ENCODE assay signal across 19 cellular contexts in the genomic region with DNA sequence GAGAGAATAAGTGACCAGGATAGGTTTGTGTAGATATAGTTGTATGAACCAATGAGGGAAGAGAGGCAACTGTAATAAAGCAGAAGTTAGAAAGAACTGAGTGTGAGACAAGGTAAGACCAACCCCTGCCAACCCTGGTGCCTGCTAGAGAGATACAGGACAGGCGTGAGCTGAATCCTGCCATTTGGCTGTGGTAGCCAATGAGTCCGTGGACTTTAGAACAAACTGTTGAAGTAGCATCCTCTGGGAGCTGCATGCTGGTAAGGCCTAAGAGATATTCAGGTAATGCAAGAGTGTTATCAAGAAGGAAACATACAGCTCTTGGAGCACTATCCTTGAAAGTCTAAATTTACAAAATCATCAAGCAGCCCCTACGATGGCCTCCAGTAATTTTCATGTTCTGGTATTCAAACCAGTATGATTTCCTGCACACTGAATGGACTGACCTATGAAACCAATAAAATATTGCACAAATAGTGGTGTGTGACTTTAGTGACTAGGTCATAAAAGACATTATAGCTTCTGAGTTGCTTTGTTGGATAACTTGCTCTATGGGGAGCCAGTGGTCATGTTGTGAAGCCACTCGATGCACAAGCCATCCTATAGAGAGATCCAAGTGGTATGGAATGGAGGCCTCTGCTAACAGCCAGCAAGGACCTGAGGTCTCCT. TPM values are rescaled to one million over a fixed set of nuclear protein-coding genes. Genes with fewer than 3 reads are reported as not detected.
A peak's percentile ranks its signal among the peaks of the same experiment; 100 is the strongest.
DNase-seq lines count a peak whose midpoint lies in the region; ATAC-seq and TF ChIP-seq lines count a peak whose summit lies in the region.
"Had no signal": no experiment of that assay in that cellular context is flagged by ENCODE, and none has a peak within 500 bp of the region (broad histone marks: within the 10 kb centered on the region; RNA-seq: fewer than 3 reads in every experiment).

No MANE protein-coding gene starts in this region.

- TF ChIP-seq POLR2A in esophagus muscularis mucosa (IDR thresholded peaks at IDR 0.05; ENCODE audit: low read depth): no peak

- no peak overlapping the region for H3K27ac Mint-ChIP-seq in stimulated activated memory B cell treated with anti-CD40 and anti-IgM and Interleukin-4, amounts not matched to agents 10 μg/mL and 1 μg/mL and 100 μg/mL, for 72 hours
- H3K27ac Mint-ChIP-seq: CD4-positive, alpha-beta memory T cell had no signal

- DNase-seq in HuH-7 (ENCODE audit: low spot score) (peak; percentile 26), esophagus muscularis mucosa (ENCODE audit: extremely low spot score) (peak; percentile 89), mucosa of descending colon (peak in 1 of 3 donors; percentile 25), caudate nucleus (lab: John Stamatoyannopoulos, UW) (no peak), HPDE6-E6E7 (ENCODE audit: extremely low spot score) (no peak), middle frontal gyrus (ENCODE audit: extremely low spot score, low spot score) (no peak)
- DNase-seq in central memory CD4-positive, alpha-beta T cell: no peak
- DNase-seq: 8988T; C1 segment of cervical spinal cord; Calu3; CD4-positive, alpha-beta memory T cell; COR-L47; DMS53; DMS79 treated with DMSO at 0.1 percent for 48 hours; GF-D8; GOT3 had no signal

- H3K9me3 ChIP-seq in esophagus muscularis mucosa (no peaks in the 10 kb centered on the region), mucosa of descending colon (no peaks in the 10 kb centered on the region)
- H3K9me3 ChIP-seq: A549, HAP-1 had no signal

- no peaks in the 10 kb centered on the region for H3K36me3 ChIP-seq in esophagus muscularis mucosa
- no peaks in the 10 kb centered on the region for H3K36me3 ChIP-seq in mucosa of descending colon (ENCODE audit: low read depth)
- H3K36me3 ChIP-seq: HAP-1 had no signal

- ATAC-seq in mucosa of descending colon: peak; percentile 96
- peak; percentile 5 for ATAC-seq in stimulated activated memory B cell treated with anti-CD40 and anti-IgM and Interleukin-4, amounts not matched to agents 10 μg/mL and 1 μg/mL and 100 μg/mL, for 72 hours
- ATAC-seq: A549 had no signal

- no peak overlapping the region for H3K4me3 Mint-ChIP-seq in stimulated activated memory B cell treated with anti-CD40 and anti-IgM and Interleukin-4, amounts not matched to agents 10 μg/mL and 1 μg/mL and 100 μg/mL, for 72 hours
- H3K4me3 Mint-ChIP-seq: CD4-positive, alpha-beta memory T cell had no signal

- TF ChIP-seq CTCF in esophagus muscularis mucosa (IDR thresholded peaks at IDR 0.05): no peak
- no peak for TF ChIP-seq CTCF in mucosa of descending colon (IDR thresholded peaks at IDR 0.05)

- 94% methylated on average over 4 of the region's 4 CpGs for WGBS in esophagus muscularis mucosa

- no peaks in the 10 kb centered on the region for H3K36me3 Mint-ChIP-seq in stimulated activated memory B cell treated with anti-CD40 and anti-IgM and Interleukin-4, amounts not matched to agents 10 μg/mL and 1 μg/mL and 100 μg/mL, for 72 hours
- H3K36me3 Mint-ChIP-seq: CD4-positive, alpha-beta memory T cell had no signal

- no peaks in the 10 kb centered on the region for H3K4me1 ChIP-seq in esophagus muscularis mucosa
- peaks cover 5% of the 10 kb centered on the region for H3K4me1 ChIP-seq in mucosa of descending colon (ENCODE audit: low read depth)
- H3K4me1 ChIP-seq: A549, HAP-1 had no signal

- H3K27me3 ChIP-seq in esophagus muscularis mucosa: no peaks in the 10 kb centered on the region

- H3K4me1 Mint-ChIP-seq in stimulated activated memory B cell treated with anti-CD40 and anti-IgM and Interleukin-4, amounts not matched to agents 10 μg/mL and 1 μg/mL and 100 μg/mL, for 72 hours: no peaks in the 10 kb centered on the region
- H3K4me1 Mint-ChIP-seq: CD4-positive, alpha-beta memory T cell had no signal

- intact Hi-C loops in esophagus muscularis mucosa (cut with DNase I): no loop called here
- intact Hi-C loops in mucosa of descending colon (cut with DNase I, micrococcal nuclease): no loop called here

- H3K27me3 Mint-ChIP-seq in stimulated activated memory B cell treated with anti-CD40 and anti-IgM and Interleukin-4, amounts not matched to agents 10 μg/mL and 1 μg/mL and 100 μg/mL, for 72 hours: no peaks in the 10 kb centered on the region
- H3K27me3 Mint-ChIP-seq: CD4-positive, alpha-beta memory T cell had no signal

- no peak for TF ChIP-seq EP300 in esophagus muscularis mucosa (IDR thresholded peaks at IDR 0.05)

- H3K9me3 Mint-ChIP-seq in stimulated activated memory B cell treated with anti-CD40 and anti-IgM and Interleukin-4, amounts not matched to agents 10 μg/mL and 1 μg/mL and 100 μg/mL, for 72 hours: peaks cover 4% of the 10 kb centered on the region

- H3K27ac ChIP-seq in esophagus muscularis mucosa (replicated peaks in 1 of 4) (no peak overlapping the region), caudate nucleus (ENCODE audit: low read depth, low read length) (no peak overlapping the region)
- H3K27ac ChIP-seq: A549 had no signal

- H3K4me3 ChIP-seq in esophagus muscularis mucosa: no peak overlapping the region
- H3K4me3 ChIP-seq in mucosa of descending colon: no peak overlapping the region
- H3K4me3 ChIP-seq: A549, HAP-1 had no signal

RNA-seq across cellular contexts. Expression of a gene that starts 24.0 kb away (rescaled TPM):
- total RNA-seq in esophagus muscularis mucosa (10 to 100 TPM; 15.4 to 34.5 (median 25.9) TPM), mucosa of descending colon (10 to 100 TPM; 40.1 to 76.0 (median 45.9) TPM)

Comparison
In these comparisons a context has a peak if more than half of its experiments do, and no peak if none do; other contexts are left out.
1. DNase-seq: peak in HuH-7 (single experiment) and esophagus muscularis mucosa (single experiment); none in caudate nucleus (0 of 61), HPDE6-E6E7 (single experiment), middle frontal gyrus (single experiment) and central memory CD4-positive, alpha-beta T cell (single experiment).